ENCODE assay signal across 23 cellular contexts in genomic region chr11:109734602-109735001, GRCh38.
DNase-seq lines count a peak whose midpoint lies in the region; ATAC-seq and TF ChIP-seq lines count a peak whose summit lies in the region.
"Had no signal": no experiment of that assay in that cellular context is flagged by ENCODE, and none has a peak within 500 bp of the region (broad histone marks: within the 10 kb centered on the region; RNA-seq: fewer than 3 reads in every experiment).

No MANE protein-coding gene starts in this region.

- H3K4me3 ChIP-seq in MG63 (no peak overlapping the region), endodermal cell (ENCODE audit: low read length) (no peak overlapping the region), neuronal stem cell (ENCODE audit: low read length in 2 of 2) (no peak overlapping the region)
- H3K4me3 ChIP-seq: BLaER1 treated with 17β-estradiol and CSF1 and Interleukin-3, amounts not matched to agents 10 nM and 100 nM; GM12878; hepatocyte; mucosa of descending colon; neural progenitor cell had no signal

- no peak overlapping the region for H3K4ac ChIP-seq in neuronal stem cell (ENCODE audit: low read length)

- 64 to 85% methylated on average over 3 of the region's 3 CpGs for WGBS in endodermal cell (ENCODE audit: insufficient coverage in 1 of 2, insufficient read length in 1 of 2), 2 experiments
- WGBS in neuronal stem cell (ENCODE audit: extremely low coverage in 2 of 2, insufficient read length in 2 of 2, insufficient replicate concordance in 1 of 2), 2 donors: no CpG with 5 or more reads among the region's 3 CpGs

- no peak overlapping the region for H3K18ac ChIP-seq in neuronal stem cell (ENCODE audit: low read length)

- peaks cover 4% of the 10 kb centered on the region for H3K4me1 Mint-ChIP-seq in endodermal cell
- H3K4me1 Mint-ChIP-seq: immature natural killer cell had no signal

- no peak overlapping the region for H3K9ac ChIP-seq in endodermal cell (ENCODE audit: extremely low read depth, low read length, poor library complexity, severe bottlenecking)
- H3K9ac ChIP-seq in neuronal stem cell (ENCODE audit: low read depth, low read length, poor library complexity): no peak overlapping the region
- H3K9ac ChIP-seq: BLaER1 treated with 17β-estradiol and CSF1 and Interleukin-3, amounts not matched to agents 10 nM and 100 nM; neural progenitor cell had no signal

- TF ChIP-seq CTCF in endodermal cell (conservative IDR thresholded peaks at IDR 0.05): no peak

- no peak overlapping the region for H4K8ac ChIP-seq in neuronal stem cell (ENCODE audit: low read depth, low read length)

- no peaks in the 10 kb centered on the region for H3K4me1 ChIP-seq in endodermal cell (ENCODE audit: control insufficient read depth, insufficient read depth, low read length)
- H3K4me1 ChIP-seq in neuronal stem cell (ENCODE audit: control insufficient read depth in 2 of 2, insufficient read depth in 1 of 2, low read depth in 1 of 2, low read length in 2 of 2): peaks cover 0 to 10% of the 10 kb centered on the region in 2 donors
- H3K4me1 ChIP-seq: neural progenitor cell had no signal

- H3K27ac ChIP-seq in endodermal cell (ENCODE audit: low read depth, low read length) (peak overlapping the region; percentile 67), neuronal stem cell (replicated peaks; ENCODE audit: low read length) (no peak overlapping the region)
- H3K27ac ChIP-seq: BLaER1 treated with 17β-estradiol and CSF1 and Interleukin-3, amounts not matched to agents 10 nM and 100 nM; hepatocyte; neural progenitor cell; WERI-Rb-1 had no signal

- H2BK120ac ChIP-seq in neuronal stem cell (ENCODE audit: low read depth, low read length): no peak overlapping the region

- peak overlapping the region; percentile 46 for H2AFZ ChIP-seq in neuronal stem cell (ENCODE audit: low read length)
- H2AFZ ChIP-seq: hepatocyte, neural progenitor cell had no signal

- no peak for ATAC-seq in GM19467 (IDR thresholded peaks at IDR 0.05; ENCODE audit: unreplicated experiment)
- ATAC-seq in activated CD4-positive, CD25-positive, alpha-beta regulatory T cell treated with anti-CD3 and anti-CD28 coated beads, Interleukin-2, amount 50 U/mL, for 24 hours: no peak
- ATAC-seq: activated naive CD4-positive, alpha-beta T cell treated with anti-CD3 and anti-CD28 coated beads, Interleukin-2, amount 50 U/mL, for 72 hours; GM12878; mucosa of descending colon had no signal

- no peak overlapping the region for H3K4me3 Mint-ChIP-seq in endodermal cell
- H3K4me3 Mint-ChIP-seq: activated T-helper 1 cell treated with anti-CD3 and anti-CD28 coated beads, Interleukin-12 subunit alpha, Interleukin-12 subunit beta, Interleukin-2, Interleukin-4 antibody, amounts not matched to agents 30 ng/mL and 10 ng/mL and 1 ng/mL, durations not matched to agents 14 hours and 24 hours and 36 hours; immature natural killer cell; neural progenitor cell had no signal

- H3K4me2 ChIP-seq in neuronal stem cell (ENCODE audit: insufficient read depth, low read length, poor library complexity, severe bottlenecking): no peak overlapping the region
- H3K4me2 ChIP-seq: BLaER1 treated with 17β-estradiol and CSF1 and Interleukin-3, amounts not matched to agents 10 nM and 100 nM; hepatocyte; neural progenitor cell had no signal

- no peak overlapping the region for H2BK5ac ChIP-seq in neuronal stem cell (ENCODE audit: low read length)

- H3K23ac ChIP-seq in neuronal stem cell (ENCODE audit: low read depth, low read length, poor library complexity): no peak overlapping the region

- no peaks in the 10 kb centered on the region for H3K79me1 ChIP-seq in neuronal stem cell (ENCODE audit: low read depth, low read length)

- H3K9me3 ChIP-seq in MG63 (no peaks in the 10 kb centered on the region), endodermal cell (ENCODE audit: control insufficient read depth, low read length) (no peaks in the 10 kb centered on the region), neuronal stem cell (replicated peaks in 1 of 2; ENCODE audit: control insufficient read depth in 2 of 2, insufficient read depth in 1 of 2, low read depth in 1 of 2, low read length in 2 of 2) (no peaks in the 10 kb centered on the region)
- H3K9me3 ChIP-seq: BLaER1 treated with 17β-estradiol and CSF1 and Interleukin-3, amounts not matched to agents 10 nM and 100 nM; mucosa of descending colon had no signal

- no peaks in the 10 kb centered on the region for H3K27me3 ChIP-seq in MG63
- H3K27me3 ChIP-seq in endodermal cell (ENCODE audit: control insufficient read depth, insufficient read depth, low read length, poor library complexity, severe bottlenecking): no peaks in the 10 kb centered on the region
- no peaks in the 10 kb centered on the region for H3K27me3 ChIP-seq in neuronal stem cell (ENCODE audit: control insufficient read depth in 3 of 3, insufficient read depth in 3 of 3, low read depth in 1 of 3, low read length in 3 of 3)
- H3K27me3 ChIP-seq: BLaER1 treated with 17β-estradiol and CSF1 and Interleukin-3, amounts not matched to agents 10 nM and 100 nM; hepatocyte; neural progenitor cell had no signal

- H3K9me3 Mint-ChIP-seq in endodermal cell: no peaks in the 10 kb centered on the region
- H3K9me3 Mint-ChIP-seq: activated T-helper 1 cell treated with anti-CD3 and anti-CD28 coated beads, Interleukin-12 subunit alpha, Interleukin-12 subunit beta, Interleukin-2, Interleukin-4 antibody, amounts not matched to agents 30 ng/mL and 10 ng/mL and 1 ng/mL, durations not matched to agents 14 hours and 24 hours and 36 hours; neural progenitor cell had no signal

- H3K14ac ChIP-seq in neuronal stem cell (ENCODE audit: low read length): no peak overlapping the region

- H2AK5ac ChIP-seq in neuronal stem cell (ENCODE audit: low read depth, low read length): no peak overlapping the region

- H3K27me3 Mint-ChIP-seq in endodermal cell (ENCODE audit: insufficient read depth): no peaks in the 10 kb centered on the region

- H3K27ac Mint-ChIP-seq in endodermal cell: no peak overlapping the region
- H3K27ac Mint-ChIP-seq: activated naive CD4-positive, alpha-beta T cell treated with anti-CD3 and anti-CD28 coated beads, Interleukin-2, amount 50 U/mL, for 72 hours; activated T-helper 1 cell treated with anti-CD3 and anti-CD28 coated beads, Interleukin-12 subunit alpha, Interleukin-12 subunit beta, Interleukin-2, Interleukin-4 antibody, amounts not matched to agents 30 ng/mL and 10 ng/mL and 1 ng/mL, durations not matched to agents 14 hours and 24 hours and 36 hours; immature natural killer cell had no signal

- H3K36me3 ChIP-seq in MG63 (no peaks in the 10 kb centered on the region), endodermal cell (ENCODE audit: control insufficient read depth, insufficient read depth, low read length) (no peaks in the 10 kb centered on the region), neuronal stem cell (replicated peaks in 1 of 2; ENCODE audit: control insufficient read depth in 2 of 2, insufficient read depth in 2 of 2, low read length in 2 of 2) (no peaks in the 10 kb centered on the region)
- H3K36me3 ChIP-seq: BLaER1 treated with 17β-estradiol and CSF1 and Interleukin-3, amounts not matched to agents 10 nM and 100 nM; neural progenitor cell; WERI-Rb-1 had no signal

- no peak overlapping the region for H2BK12ac ChIP-seq in neuronal stem cell (ENCODE audit: low read length)

- no peak overlapping the region for H4K91ac ChIP-seq in neuronal stem cell (ENCODE audit: low read depth, low read length, poor library complexity)

- DNase-seq in EH (ENCODE audit: low read depth) (peak; percentile 12), MG63 (peak; percentile 36), endodermal cell (no peak), neuronal stem cell (ENCODE audit: low spot score) (no peak), activated gamma-delta T cell (lab: John Stamatoyannopoulos, UW) (no peak), NCI-H69 (lab: John Stamatoyannopoulos, UW) (no peak)
- DNase-seq: COR-L47, H7, immature natural killer cell, Kasumi-1, mucosa of descending colon, NCI-H1048, NCI-H187 treated with DMSO at 0.1 percent for 48 hours, NCI-H748 treated with DMSO at 0.1 percent for 48 hours, WERI-Rb-1 had no signal

- no peak overlapping the region for H2BK15ac ChIP-seq in neuronal stem cell (ENCODE audit: low read length)

- H3K36me3 Mint-ChIP-seq in endodermal cell (ENCODE audit: low read depth): no peaks in the 10 kb centered on the region
- H3K36me3 Mint-ChIP-seq: activated naive CD4-positive, alpha-beta T cell treated with anti-CD3 and anti-CD28 coated beads, Interleukin-2, amount 50 U/mL, for 72 hours; immature natural killer cell; neural progenitor cell had no signal

Comparison
In these comparisons a context has a peak if more than half of its experiments do, and no peak if none do; other contexts are left out.
1. DNase-seq: peak in EH (single experiment) and MG63 (single experiment); none in endodermal cell (single experiment), neuronal stem cell (single experiment), activated gamma-delta T cell (single experiment) and NCI-H69 (single experiment).